Comparison of ENCODE assay signal across 11 cellular contexts in the genomic region with DNA sequence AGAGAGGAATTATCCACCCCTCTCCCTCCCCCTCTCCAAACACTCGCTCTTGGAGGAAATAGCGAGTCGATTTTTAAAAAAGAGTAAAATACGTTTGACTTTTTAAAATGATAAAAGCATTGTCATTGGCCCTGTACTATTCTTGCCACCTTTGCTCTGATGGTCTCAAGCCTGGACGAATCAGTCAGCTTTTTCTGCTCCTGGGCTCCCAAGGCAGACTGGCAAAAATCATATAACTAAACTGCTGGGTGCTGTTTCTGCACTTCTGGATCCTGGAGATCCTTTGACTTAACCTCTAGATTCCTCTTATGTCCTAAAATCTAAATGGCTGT. TPM values are rescaled to one million over a fixed set of nuclear protein-coding genes. Genes with fewer than 3 reads are reported as not detected.
A peak's percentile ranks its signal among the peaks of the same experiment; 100 is the strongest.
DNase-seq lines count a peak whose midpoint lies in the region; ATAC-seq and TF ChIP-seq lines count a peak whose summit lies in the region.
"Had no signal": no experiment of that assay in that cellular context is flagged by ENCODE, and none has a peak within 500 bp of the region (broad histone marks: within the 10 kb centered on the region; RNA-seq: fewer than 3 reads in every experiment).

No MANE protein-coding gene starts in this region.

- peak overlapping the region; percentile 92 for H3K4me3 ChIP-seq in BLaER1
- peak overlapping the region; percentile 94; the same call in 1 of the 2 replicates for H3K4me3 ChIP-seq in SJCRH30
- H3K4me3 ChIP-seq in gastroesophageal sphincter, result peak overlapping the region in 1 of 2 donors; percentile 99
- peak overlapping the region; percentile 83 for H3K4me3 ChIP-seq in psoas muscle

- H3K36me3 ChIP-seq in BLaER1 (peaks cover 16% of the 10 kb centered on the region; the same call in 1 of the 2 replicates), SJCRH30 (no peaks in the 10 kb centered on the region; the same call in 1 of the 2 replicates), gastroesophageal sphincter (no peaks in the 10 kb centered on the region), psoas muscle (ENCODE audit: insufficient read depth in 1 of 2, low read depth in 1 of 2) (no peaks in the 10 kb centered on the region)
- H3K36me3 ChIP-seq: Peyer's patch had no signal

- 0 to 12% methylated on average over 2 to 5 of the region's 5 CpGs for WGBS in gastroesophageal sphincter (ENCODE audit: low coverage in 1 of 2), 2 donors
- WGBS in psoas muscle, 3 donors, result 25 to 43% (median 31%) methylated on average over 5 of the region's 5 CpGs

- H3K9ac ChIP-seq in BLaER1, result peak overlapping the region; percentile 87; the same call in 1 of the 2 replicates

- H3K27me3 ChIP-seq in BLaER1 (no peaks in the 10 kb centered on the region), SJCRH30 (no peaks in the 10 kb centered on the region), gastroesophageal sphincter (no peaks in the 10 kb centered on the region), psoas muscle (ENCODE audit: insufficient read depth in 3 of 3, low read length in 2 of 3) (peaks cover 3 to 37% (median 5%) of the 10 kb centered on the region in 3 donors)
- H3K27me3 ChIP-seq: Peyer's patch had no signal

- no peak for DNase-seq in SJCRH30
- no peak for DNase-seq in psoas muscle
- no peak for DNase-seq in anterior cingulate cortex (lab: John Stamatoyannopoulos, UW)
- DNase-seq in CD1c-positive myeloid dendritic cell (ENCODE audit: extremely low spot score), result no peak
- no peak for DNase-seq in retina
- DNase-seq: activated CD4-positive, alpha-beta memory T cell treated with anti-CD3 and anti-CD28 coated beads, Interleukin-2, amount 10 ng/mL, durations not matched to agents 7 days and 5 days; MV-4-11; Peyer's patch had no signal

- TF ChIP-seq CTCF in gastroesophageal sphincter (IDR thresholded peaks at IDR 0.05) (no peak), psoas muscle (IDR thresholded peaks at IDR 0.05) (no peak)

- TF ChIP-seq EP300 in gastroesophageal sphincter (IDR thresholded peaks at IDR 0.05), result no peak

- ATAC-seq in gastroesophageal sphincter, result no peak
- no peak for ATAC-seq in psoas muscle
- ATAC-seq in HG02870 (IDR thresholded peaks at IDR 0.05; ENCODE audit: unreplicated experiment), result no peak

- peaks cover 41% of the 10 kb centered on the region for H3K4me1 ChIP-seq in BLaER1
- H3K4me1 ChIP-seq in SJCRH30, result 0 out of 2 replicates have a peak, but pooled peaks cover 4% of the 10 kb centered on the region
- peaks cover 0 to 40% (median 0%) of the 10 kb centered on the region in 3 donors for H3K4me1 ChIP-seq in gastroesophageal sphincter
- H3K4me1 ChIP-seq in psoas muscle, result peaks cover 3% of the 10 kb centered on the region

- no peak for TF ChIP-seq POLR2A in gastroesophageal sphincter (IDR thresholded peaks at IDR 0.05)

- H3K27ac ChIP-seq in BLaER1, result peak overlapping the region; percentile 28
- no peak overlapping the region for H3K27ac ChIP-seq in SJCRH30
- H3K27ac ChIP-seq in gastroesophageal sphincter, result peak overlapping the region in 3 of 4 donors; percentile 7 to 87 (median 77)
- no peak overlapping the region for H3K27ac ChIP-seq in psoas muscle

- peak overlapping the region; percentile 95 for H3K4me2 ChIP-seq in BLaER1

- H3K9me3 ChIP-seq in BLaER1 (no peaks in the 10 kb centered on the region), SJCRH30 (replicated peaks) (no peaks in the 10 kb centered on the region), gastroesophageal sphincter (no peaks in the 10 kb centered on the region), psoas muscle (no peaks in the 10 kb centered on the region)
- H3K9me3 ChIP-seq: Peyer's patch had no signal

- H4K20me1 ChIP-seq in BLaER1, result 0 out of 2 replicates have a peak, but pooled peaks cover 7% of the 10 kb centered on the region

- intact Hi-C loops in psoas muscle (cut with DNase I), result no loop called here

RNA-seq across cellular contexts. Expression of a gene that starts 1.7 kb away (rescaled TPM):
- 57.3 and 62.1 TPM in 2 replicates for total RNA-seq in SJCRH30 (2014; rRNA removed; shearing (Covaris generic))
- total RNA-seq in gastroesophageal sphincter (10 to 100 TPM; 11.0 to 25.3 (median 19.8) TPM), psoas muscle (1 to 10 TPM; 2.5 to 4.5 (median 2.9) TPM)
- polyA plus RNA-seq in psoas muscle, result 1 to 10 TPM; 1.8 to 3.1 (median 2.8) TPM

Comparison
In these comparisons a context has a peak if more than half of its experiments do, and no peak if none do; other contexts are left out.
1. H3K27ac ChIP-seq: peak in BLaER1 (single experiment) and gastroesophageal sphincter (3 of 4); none in SJCRH30 (single experiment) and psoas muscle (single experiment).